ENCODE assay signal across 14 cellular contexts in the genomic region with DNA sequence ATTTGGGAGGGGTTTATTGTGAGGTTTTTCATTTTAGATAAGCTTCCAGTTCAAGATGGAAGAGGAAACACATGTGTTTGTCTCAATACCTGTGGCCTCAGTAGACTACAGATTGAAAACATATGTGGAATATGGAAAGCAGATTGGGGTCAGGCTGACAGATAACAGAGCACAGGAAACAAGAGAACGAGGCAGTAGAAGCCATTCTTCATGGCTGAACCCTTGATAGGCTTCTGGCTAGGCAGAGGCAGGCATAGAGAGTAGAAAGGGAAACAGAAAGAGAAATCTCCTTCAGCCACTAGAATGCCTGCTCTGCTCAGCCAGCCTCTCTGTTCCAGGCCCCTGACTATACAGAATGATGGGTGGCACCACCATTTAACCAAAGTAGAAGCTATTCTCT.
A peak's percentile ranks its signal among the peaks of the same experiment; 100 is the strongest.
DNase-seq lines count a peak whose midpoint lies in the region; ATAC-seq and TF ChIP-seq lines count a peak whose summit lies in the region.
"Had no signal": no experiment of that assay in that cellular context is flagged by ENCODE, and none has a peak within 500 bp of the region (broad histone marks: within the 10 kb centered on the region; RNA-seq: fewer than 3 reads in every experiment).

No MANE protein-coding gene starts in this region.

- peaks cover 9 to 16% of the 10 kb centered on the region in 2 donors for H3K9me3 Mint-ChIP-seq in effector memory CD8-positive, alpha-beta T cell

- DNase-seq in OCI-M2 (lab: John Stamatoyannopoulos, UW; ENCODE audit: unreplicated experiment): no peak
- no peak for DNase-seq in effector memory CD8-positive, alpha-beta T cell
- DNase-seq in SKM-1 treated with dmso at 0.1 percent for 144 hours (lab: John Stamatoyannopoulos, UW; ENCODE audit: unreplicated experiment): no peak
- no peak for DNase-seq in midbrain (lab: John Stamatoyannopoulos, UW)
- DNase-seq: adrenal gland; COR-L47; lower lobe of right lung; NCI-H1436 treated with DMSO at 0.1 percent for 48 hours; ovary; stimulated activated CD4-positive, alpha-beta T cell treated with anti-CD3 and anti-CD28 coated beads, Interleukin-4, amount 100 ng/mL, for 4 hours had no signal

- H3K4me1 Mint-ChIP-seq in effector memory CD8-positive, alpha-beta T cell (ENCODE audit: low read depth in 2 of 2): no peaks in the 10 kb centered on the region

- no peaks in the 10 kb centered on the region for H3K36me3 Mint-ChIP-seq in effector memory CD8-positive, alpha-beta T cell (ENCODE audit: insufficient read depth)

- no peak overlapping the region for H3K4me3 Mint-ChIP-seq in effector memory CD8-positive, alpha-beta T cell

- peak; percentile 98 for ATAC-seq in GM18870 (IDR thresholded peaks at IDR 0.05; ENCODE audit: unreplicated experiment)
- ATAC-seq in GM21526 (IDR thresholded peaks at IDR 0.05; ENCODE audit: low FRiP score, unreplicated experiment): peak; percentile 96
- ATAC-seq in HG03066 (IDR thresholded peaks at IDR 0.05; ENCODE audit: low read depth, unreplicated experiment): peak; percentile 95
- peak; percentile 99 for ATAC-seq in SK-N-SH treated with all-trans-retinoic acid at 6 μM for 48 hours
- ATAC-seq in effector memory CD8-positive, alpha-beta T cell (replicated peaks): no peak
- ATAC-seq: lower lobe of right lung had no signal

- no peak overlapping the region for H3K27ac Mint-ChIP-seq in effector memory CD8-positive, alpha-beta T cell

- no peaks in the 10 kb centered on the region for H3K27me3 Mint-ChIP-seq in effector memory CD8-positive, alpha-beta T cell

TF ChIP-seq in SK-N-SH treated with all-trans-retinoic acid at 6 μM for 48 hours, 23 proteins besides CTCF, POLR2A, EP300 and RAD21:
- TF ChIP-seq ZNF8 (CRISPR knock-in tag; IDR thresholded peaks at IDR 0.05) (peak; percentile 15), PPARA (CRISPR knock-in tag; IDR thresholded peaks at IDR 0.05; ENCODE audit: borderline replicate concordance) (0 out of 2 replicates have a peak, but pooled peaks have one; percentile 49), BACH2 (CRISPR knock-in tag; IDR thresholded peaks at IDR 0.05; ENCODE audit: borderline replicate concordance) (no peak), ZFP3 (CRISPR knock-in tag; IDR thresholded peaks at IDR 0.05) (no peak), TCF4 (CRISPR knock-in tag; IDR thresholded peaks at IDR 0.05; ENCODE audit: borderline replicate concordance) (peak; percentile 95), ZFP30 (CRISPR knock-in tag; IDR thresholded peaks at IDR 0.05) (0 out of 2 replicates have a peak, but pooled peaks have one; percentile 28), SNAI2 (CRISPR knock-in tag; IDR thresholded peaks at IDR 0.05) (0 out of 2 replicates have a peak, but pooled peaks have one; percentile 34)
- TF ChIP-seq, protein P1, sequence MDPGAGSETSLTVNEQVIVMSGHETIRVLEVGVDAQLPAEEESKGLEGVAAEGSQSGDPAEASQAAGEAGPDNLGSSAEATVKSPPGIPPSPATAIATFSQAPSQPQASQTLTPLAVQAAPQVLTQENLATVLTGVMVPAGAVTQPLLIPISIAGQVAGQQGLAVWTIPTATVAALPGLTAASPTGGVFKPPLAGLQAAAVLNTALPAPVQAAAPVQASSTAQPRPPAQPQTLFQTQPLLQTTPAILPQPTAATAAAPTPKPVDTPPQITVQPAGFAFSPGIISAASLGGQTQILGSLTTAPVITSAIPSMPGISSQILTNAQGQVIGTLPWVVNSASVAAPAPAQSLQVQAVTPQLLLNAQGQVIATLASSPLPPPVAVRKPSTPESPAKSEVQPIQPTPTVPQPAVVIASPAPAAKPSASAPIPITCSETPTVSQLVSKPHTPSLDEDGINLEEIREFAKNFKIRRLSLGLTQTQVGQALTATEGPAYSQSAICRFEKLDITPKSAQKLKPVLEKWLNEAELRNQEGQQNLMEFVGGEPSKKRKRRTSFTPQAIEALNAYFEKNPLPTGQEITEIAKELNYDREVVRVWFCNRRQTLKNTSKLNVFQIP (CRISPR knock-in tag; IDR thresholded peaks at IDR 0.05; ENCODE audit: borderline replicate concordance, low read depth): no peak
- TF ChIP-seq, protein P2, sequence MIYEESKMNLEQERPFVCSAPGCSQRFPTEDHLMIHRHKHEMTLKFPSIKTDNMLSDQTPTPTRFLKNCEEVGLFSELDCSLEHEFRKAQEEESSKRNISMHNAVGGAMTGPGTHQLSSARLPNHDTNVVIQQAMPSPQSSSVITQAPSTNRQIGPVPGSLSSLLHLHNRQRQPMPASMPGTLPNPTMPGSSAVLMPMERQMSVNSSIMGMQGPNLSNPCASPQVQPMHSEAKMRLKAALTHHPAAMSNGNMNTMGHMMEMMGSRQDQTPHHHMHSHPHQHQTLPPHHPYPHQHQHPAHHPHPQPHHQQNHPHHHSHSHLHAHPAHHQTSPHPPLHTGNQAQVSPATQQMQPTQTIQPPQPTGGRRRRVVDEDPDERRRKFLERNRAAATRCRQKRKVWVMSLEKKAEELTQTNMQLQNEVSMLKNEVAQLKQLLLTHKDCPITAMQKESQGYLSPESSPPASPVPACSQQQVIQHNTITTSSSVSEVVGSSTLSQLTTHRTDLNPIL (CRISPR knock-in tag; IDR thresholded peaks at IDR 0.05; ENCODE audit: low read depth): no peak
- TF ChIP-seq, protein P3, sequence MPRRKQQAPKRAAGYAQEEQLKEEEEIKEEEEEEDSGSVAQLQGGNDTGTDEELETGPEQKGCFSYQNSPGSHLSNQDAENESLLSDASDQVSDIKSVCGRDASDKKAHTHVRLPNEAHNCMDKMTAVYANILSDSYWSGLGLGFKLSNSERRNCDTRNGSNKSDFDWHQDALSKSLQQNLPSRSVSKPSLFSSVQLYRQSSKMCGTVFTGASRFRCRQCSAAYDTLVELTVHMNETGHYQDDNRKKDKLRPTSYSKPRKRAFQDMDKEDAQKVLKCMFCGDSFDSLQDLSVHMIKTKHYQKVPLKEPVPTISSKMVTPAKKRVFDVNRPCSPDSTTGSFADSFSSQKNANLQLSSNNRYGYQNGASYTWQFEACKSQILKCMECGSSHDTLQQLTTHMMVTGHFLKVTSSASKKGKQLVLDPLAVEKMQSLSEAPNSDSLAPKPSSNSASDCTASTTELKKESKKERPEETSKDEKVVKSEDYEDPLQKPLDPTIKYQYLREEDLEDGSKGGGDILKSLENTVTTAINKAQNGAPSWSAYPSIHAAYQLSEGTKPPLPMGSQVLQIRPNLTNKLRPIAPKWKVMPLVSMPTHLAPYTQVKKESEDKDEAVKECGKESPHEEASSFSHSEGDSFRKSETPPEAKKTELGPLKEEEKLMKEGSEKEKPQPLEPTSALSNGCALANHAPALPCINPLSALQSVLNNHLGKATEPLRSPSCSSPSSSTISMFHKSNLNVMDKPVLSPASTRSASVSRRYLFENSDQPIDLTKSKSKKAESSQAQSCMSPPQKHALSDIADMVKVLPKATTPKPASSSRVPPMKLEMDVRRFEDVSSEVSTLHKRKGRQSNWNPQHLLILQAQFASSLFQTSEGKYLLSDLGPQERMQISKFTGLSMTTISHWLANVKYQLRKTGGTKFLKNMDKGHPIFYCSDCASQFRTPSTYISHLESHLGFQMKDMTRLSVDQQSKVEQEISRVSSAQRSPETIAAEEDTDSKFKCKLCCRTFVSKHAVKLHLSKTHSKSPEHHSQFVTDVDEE (CRISPR knock-in tag; IDR thresholded peaks at IDR 0.05): peak; percentile 89
